8 cellular contexts compared by ENCODE assay signal in genomic region chr12:3604750-3605638, GRCh38.
DNase-seq lines count a peak whose midpoint lies in the region; ATAC-seq and TF ChIP-seq lines count a peak whose summit lies in the region.

No MANE protein-coding gene starts in this region.

- no peak for ATAC-seq in HG02938 (IDR thresholded peaks at IDR 0.05; ENCODE audit: unreplicated experiment)
- no peak for ATAC-seq in HG03196 (IDR thresholded peaks at IDR 0.05; ENCODE audit: unreplicated experiment)

- WGBS in esophagus squamous epithelium, 2 donors = 4 to 10% methylated on average over 12 of the region's 14 CpGs

- POLR2A ChIA-PET in HEK293 (lab: Yijun Ruan, JAX) = no interaction called here

- no peak for TF ChIP-seq POLR2A in esophagus squamous epithelium (IDR thresholded peaks at IDR 0.05)

- no peak for TF ChIP-seq CTCF in HEK293 (tag by site-specific recombination; IDR thresholded peaks at IDR 0.05)
- no peak for TF ChIP-seq CTCF in fibroblast of pulmonary artery (IDR thresholded peaks at IDR 0.05; ENCODE audit: low read length, missing control alignments)
- no peak for TF ChIP-seq CTCF in esophagus squamous epithelium (IDR thresholded peaks at IDR 0.05)

- H3K36me3 ChIP-seq in HEK293 (ENCODE audit: control insufficient read depth in 2 of 2, insufficient read depth in 1 of 2, low read length in 2 of 2) = no peaks in the 10 kb centered on the region
- H3K36me3 ChIP-seq in esophagus squamous epithelium = no peaks in the 10 kb centered on the region

- H3K4me3 ChIP-seq in HEK293 (ENCODE audit: low read depth, low read length) (no peak overlapping the region), fibroblast of pulmonary artery (replicated peaks; ENCODE audit: low read depth, low read length) (no peak overlapping the region), esophagus squamous epithelium (no peak overlapping the region)

- H3K27ac ChIP-seq in HEK293 (ENCODE audit: extremely low read depth, low read depth, low read length) = no peak overlapping the region
- no peak overlapping the region for H3K27ac ChIP-seq in esophagus squamous epithelium

- intact Hi-C loops in posterior vena cava (cut with DNase I) (no loop called here), esophagus squamous epithelium (cut with DNase I) (no loop called here)

- DNase-seq in NCI-H526 (lab: John Stamatoyannopoulos, UW) (peak; percentile 49 to 61), fibroblast of pulmonary artery (ENCODE audit: low read depth) (peak; percentile 3), posterior vena cava (ENCODE audit: low spot score) (peak; percentile 81), mesenteric fat pad (ENCODE audit: low spot score) (no peak), esophagus squamous epithelium (lab: John Stamatoyannopoulos, UW) (no peak)

- peaks cover 0 to 54% (median 0%) of the 10 kb centered on the region in 4 donors for H3K27me3 ChIP-seq in esophagus squamous epithelium

- no peaks in the 10 kb centered on the region for H3K9me3 ChIP-seq in HEK293 (ENCODE audit: control insufficient read depth, insufficient read depth, low read depth, low read length)
- H3K9me3 ChIP-seq in esophagus squamous epithelium = no peaks in the 10 kb centered on the region

- H3K4me1 ChIP-seq in HEK293 (ENCODE audit: control insufficient read depth, insufficient read depth, low read length) = no peaks in the 10 kb centered on the region; the same call in 1 of the 2 replicates
- H3K4me1 ChIP-seq in esophagus squamous epithelium = peaks cover 0 to 12% (median 8%) of the 10 kb centered on the region in 3 donors

- CTCF ChIA-PET in HEK293 (lab: Yijun Ruan, JAX) = interaction anchor here (1.5 kb wide), 1 partner anchor 305 kb away, joined by 4 read pairs; no protein-coding TSS in a partner anchor

TF ChIP-seq in HEK293, 187 proteins besides CTCF, POLR2A, EP300 and RAD21 (continues in another document):
- TF ChIP-seq SP2 (tag by site-specific recombination; IDR thresholded peaks at IDR 0.05) = no peak
- TF ChIP-seq ZIC2 (tag by site-specific recombination; IDR thresholded peaks at IDR 0.05) = peak; percentile 81
- no peak for TF ChIP-seq KLF1 (tag by site-specific recombination; IDR thresholded peaks at IDR 0.05)
- 0 out of 2 replicates have a peak, but pooled peaks have one; percentile 32 for TF ChIP-seq GLIS1 (tag by site-specific recombination; IDR thresholded peaks at IDR 0.05)
- no peak for TF ChIP-seq ZBTB49 (tag by site-specific recombination; IDR thresholded peaks at IDR 0.05; ENCODE audit: low read depth)
- TF ChIP-seq ZNF529 (tag by site-specific recombination; IDR thresholded peaks at IDR 0.05; ENCODE audit: insufficient replicate concordance) = no peak
- no peak for TF ChIP-seq ZNF16 (tag by site-specific recombination; IDR thresholded peaks at IDR 0.05; ENCODE audit: low read depth)
- TF ChIP-seq PRDM2 (tag by site-specific recombination; IDR thresholded peaks at IDR 0.05; ENCODE audit: borderline replicate concordance) = no peak
- TF ChIP-seq ZBTB21 (tag by site-specific recombination; IDR thresholded peaks at IDR 0.05) = no peak
- TF ChIP-seq WT1 (tag by site-specific recombination; IDR thresholded peaks at IDR 0.05) = peak; percentile 66; the same call in 1 of the 2 replicates
- TF ChIP-seq, protein P1, sequence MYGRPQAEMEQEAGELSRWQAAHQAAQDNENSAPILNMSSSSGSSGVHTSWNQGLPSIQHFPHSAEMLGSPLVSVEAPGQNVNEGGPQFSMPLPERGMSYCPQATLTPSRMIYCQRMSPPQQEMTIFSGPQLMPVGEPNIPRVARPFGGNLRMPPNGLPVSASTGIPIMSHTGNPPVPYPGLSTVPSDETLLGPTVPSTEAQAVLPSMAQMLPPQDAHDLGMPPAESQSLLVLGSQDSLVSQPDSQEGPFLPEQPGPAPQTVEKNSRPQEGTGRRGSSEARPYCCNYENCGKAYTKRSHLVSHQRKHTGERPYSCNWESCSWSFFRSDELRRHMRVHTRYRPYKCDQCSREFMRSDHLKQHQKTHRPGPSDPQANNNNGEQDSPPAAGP (tag by site-specific recombination; IDR thresholded peaks at IDR 0.05) = no peak
- no peak for TF ChIP-seq ZNF704 (tag by site-specific recombination; IDR thresholded peaks at IDR 0.05)
- TF ChIP-seq ZNF530 (tag by site-specific recombination; IDR thresholded peaks at IDR 0.05; ENCODE audit: low read depth) = no peak
- TF ChIP-seq SP3 (tag by site-specific recombination; IDR thresholded peaks at IDR 0.05) = no peak
- no peak for TF ChIP-seq MEIS1 (CRISPR knock-in tag; IDR thresholded peaks at IDR 0.05; ENCODE audit: borderline replicate concordance)
- TF ChIP-seq, protein P2, sequence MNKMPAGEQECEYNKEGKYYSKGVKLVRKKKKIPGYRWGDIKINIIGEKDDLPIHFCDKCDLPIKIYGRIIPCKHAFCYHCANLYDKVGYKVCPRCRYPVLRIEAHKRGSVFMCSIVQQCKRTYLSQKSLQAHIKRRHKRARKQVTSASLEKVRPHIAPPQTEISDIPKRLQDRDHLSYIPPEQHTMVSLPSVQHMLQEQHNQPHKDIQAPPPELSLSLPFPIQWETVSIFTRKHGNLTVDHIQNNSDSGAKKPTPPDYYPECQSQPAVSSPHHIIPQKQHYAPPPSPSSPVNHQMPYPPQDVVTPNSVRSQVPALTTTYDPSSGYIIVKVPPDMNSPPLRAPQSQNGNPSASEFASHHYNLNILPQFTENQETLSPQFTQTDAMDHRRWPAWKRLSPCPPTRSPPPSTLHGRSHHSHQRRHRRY (tag by site-specific recombination; IDR thresholded peaks at IDR 0.05) = no peak
- TF ChIP-seq ZNF341 (tag by site-specific recombination; IDR thresholded peaks at IDR 0.05; ENCODE audit: low read depth) = peak; percentile 92

Comparison
In these comparisons a context has a peak if more than half of its experiments do, and no peak if none do; other contexts are left out.
1. DNase-seq: peak in NCI-H526 (2 of 2), fibroblast of pulmonary artery (single experiment) and posterior vena cava (single experiment); none in mesenteric fat pad (single experiment) and esophagus squamous epithelium (single experiment).